ENCODE assay signal across 8 cellular contexts in genomic region chr1:21368514-21369289, GRCh38.
A peak's percentile ranks its signal among the peaks of the same experiment; 100 is the strongest.
DNase-seq lines count a peak whose midpoint lies in the region; ATAC-seq, FAIRE-seq and TF ChIP-seq lines count a peak whose summit lies in the region.

No MANE protein-coding gene starts in this region.

- no peak overlapping the region for H2AFZ ChIP-seq in H9 (ENCODE audit: low read length)

- no peak overlapping the region for H3K23ac ChIP-seq in H9 (ENCODE audit: insufficient read length, low read depth, low read length)

- no peak overlapping the region for H2BK5ac ChIP-seq in H9 (ENCODE audit: insufficient read length, low read length)

- no peak overlapping the region for H3T11ph ChIP-seq in H9 (ENCODE audit: low read length)

- H2BK120ac ChIP-seq in H9 (ENCODE audit: low read depth, low read length, poor library complexity, severe bottlenecking): no peak overlapping the region

- no peak overlapping the region for H3K27ac Mint-ChIP-seq in H9

- no peak overlapping the region for H2BK12ac ChIP-seq in H9 (ENCODE audit: insufficient read length, low read depth, low read length)

- H2BK15ac ChIP-seq in H9 (ENCODE audit: low read depth, low read length): no peak overlapping the region

- FAIRE-seq in endometrium (lab: Jason Lieb, UNC): peak; percentile 70

- H2AK5ac ChIP-seq in H9 (ENCODE audit: insufficient read length, low read length): no peak overlapping the region

- no peak overlapping the region for H3K4ac ChIP-seq in H9 (ENCODE audit: low read depth, low read length)

- 0 out of 4 replicates have a peak, but pooled peaks cover 2 to 3% of the 10 kb centered on the region in 2 experiments for H3K4me1 Mint-ChIP-seq in H9

- H3K9ac ChIP-seq in H9 (ENCODE audit: extremely low read depth, insufficient read length, low read length): no peak overlapping the region

- ATAC-seq in HG03342 (IDR thresholded peaks at IDR 0.05; ENCODE audit: unreplicated experiment): no peak

- H4K5ac ChIP-seq in H9 (ENCODE audit: insufficient read length, low read depth, low read length): no peak overlapping the region

- H3K9me3 ChIP-seq in H9 (ENCODE audit: control insufficient read depth, low read depth, low read length): no peaks in the 10 kb centered on the region

- no peaks in the 10 kb centered on the region for H3K23me2 ChIP-seq in H9 (ENCODE audit: insufficient read length, low read depth, low read length, poor library complexity, severe bottlenecking)

- peaks cover 2% of the 10 kb centered on the region; the same call in 1 of the 2 replicates for H3K27me3 Mint-ChIP-seq in H9 (ENCODE audit: low read depth)

- H3K18ac ChIP-seq in H9 (ENCODE audit: insufficient read length, low read depth, low read length): no peak overlapping the region

- H3K27me3 ChIP-seq in H9 (ENCODE audit: insufficient read depth, low read length): no peaks in the 10 kb centered on the region

- H4K20me1 ChIP-seq in H9 (ENCODE audit: control insufficient read depth, insufficient read depth, insufficient read length): no peaks in the 10 kb centered on the region

- H2BK20ac ChIP-seq in H9 (ENCODE audit: low read depth, low read length, poor library complexity, severe bottlenecking): no peak overlapping the region

- peak; percentile 59 for DNase-seq in AG09319 (ENCODE audit: extremely low read depth, low read depth)
- DNase-seq in H9: peak; percentile 84
- peak; percentile 59 to 79 for DNase-seq in NCI-H526 (lab: John Stamatoyannopoulos, UW)
- DNase-seq in activated CD8-positive, alpha-beta memory T cell treated with anti-CD3 and anti-CD28 coated beads for 1 hour (ENCODE audit: extremely low read depth in 1 of 2, low read depth in 1 of 2): peak; percentile 21 to 44
- DNase-seq in midbrain (lab: John Stamatoyannopoulos, UW): peak; percentile 86
- DNase-seq in stimulated activated CD8-positive, alpha-beta memory T cell treated with anti-CD3 and anti-CD28 coated beads, Interleukin-4, amount 100 ng/mL, for 1 hour (ENCODE audit: low read depth in 2 of 2, low spot score in 1 of 2): peak; percentile 26 to 40

- H3K9me3 Mint-ChIP-seq in H9: no peaks in the 10 kb centered on the region; a peak in 1 of 5 replicates

- no peak overlapping the region for H3K14ac ChIP-seq in H9 (ENCODE audit: insufficient read depth, low read length)

- H3K4me2 ChIP-seq in H9 (ENCODE audit: insufficient read depth, insufficient read length, low read length): no peak overlapping the region

- TF ChIP-seq CTCF in AG09319 (IDR thresholded peaks at IDR 0.05; ENCODE audit: low read depth, low read length): no peak; the same call in none of the 2 replicates
- TF ChIP-seq CTCF in H9 (conservative IDR thresholded peaks at IDR 0.05): peak; percentile 99

- H3K79me2 ChIP-seq in H9 (ENCODE audit: insufficient read depth, low read length): no peaks in the 10 kb centered on the region

- no peak overlapping the region for H4K91ac ChIP-seq in H9 (ENCODE audit: insufficient read length, low read depth, low read length)

- no peak overlapping the region for H3K27ac ChIP-seq in H9 (ENCODE audit: insufficient read length, low read depth, low read length)

- H3K79me1 ChIP-seq in H9 (ENCODE audit: insufficient read depth, low read depth, low read length, poor library complexity, severe bottlenecking): no peaks in the 10 kb centered on the region

- H4K8ac ChIP-seq in H9 (replicated peaks; ENCODE audit: insufficient read length, low read depth, low read length): no peak overlapping the region

- no CpG with 5 or more reads among the region's 9 CpGs for WGBS in H9 (ENCODE audit: extremely low coverage, insufficient read length, low lambda C conversion rate)

- H3K36me3 Mint-ChIP-seq in H9 (ENCODE audit: insufficient read depth in 1 of 3, low read depth in 3 of 3): no peaks in the 10 kb centered on the region

- no peak overlapping the region for H3K4me3 Mint-ChIP-seq in H9

- H3K4me1 ChIP-seq in H9 (ENCODE audit: insufficient read depth, low read length): no peaks in the 10 kb centered on the region

- no peak overlapping the region for H3K56ac ChIP-seq in H9 (ENCODE audit: insufficient read length, low read depth, low read length)

Comparison
In these comparisons a context has a peak if more than half of its experiments do, and no peak if none do; other contexts are left out.
1. DNase-seq: peak in every context shown above with its lines; median percentile 86 in midbrain; 84 in H9; 69 in NCI-H526; 59 in AG09319; 33 in stimulated activated CD8-positive, alpha-beta memory T cell treated with anti-CD3 and anti-CD28 coated beads, Interleukin-4, amount 100 ng/mL, for 1 hour; 32 in activated CD8-positive, alpha-beta memory T cell treated with anti-CD3 and anti-CD28 coated beads for 1 hour.